Comparison of ENCODE assay signal across 15 cellular contexts in the genomic region with DNA sequence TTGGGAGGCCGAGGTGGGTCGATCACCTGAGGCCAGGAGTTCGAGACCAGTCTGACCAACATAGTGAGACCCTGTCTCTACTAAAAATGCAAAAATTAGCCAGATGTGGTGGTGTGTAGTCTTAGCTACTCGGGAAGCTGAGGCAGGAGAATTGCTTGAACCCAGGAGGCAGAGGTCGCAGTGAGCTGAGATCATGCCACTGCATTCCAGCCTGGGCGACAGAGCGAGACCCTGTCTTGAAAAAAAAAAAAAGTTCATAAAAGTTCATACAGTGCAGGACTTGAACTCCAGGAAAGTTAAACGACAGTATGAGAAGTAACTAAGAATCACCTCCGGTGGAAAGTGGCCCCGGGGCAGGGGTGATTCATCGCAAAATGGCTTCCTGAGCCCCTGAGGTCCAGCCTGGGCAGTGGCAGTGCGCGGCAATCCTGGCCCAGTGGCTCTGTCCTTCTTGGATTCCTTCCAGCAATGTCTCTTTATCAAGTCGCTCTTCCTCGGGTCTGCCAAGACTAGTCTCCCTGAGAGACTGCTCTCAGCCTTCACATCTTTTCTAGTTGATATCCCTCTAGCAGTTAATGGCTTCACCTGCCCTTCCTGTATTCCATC. TPM values are rescaled to one million over a fixed set of nuclear protein-coding genes. Genes with fewer than 3 reads are reported as not detected.
DNase-seq lines count a peak whose midpoint lies in the region; ATAC-seq and TF ChIP-seq lines count a peak whose summit lies in the region.
"Had no signal": no experiment of that assay in that cellular context is flagged by ENCODE, and none has a peak within 500 bp of the region (broad histone marks: within the 10 kb centered on the region; RNA-seq: fewer than 3 reads in every experiment).

No MANE protein-coding gene starts in this region.

- no peak overlapping the region for H3K18ac ChIP-seq in trophoblast cell (ENCODE audit: low read length)

- H3F3A ChIP-seq in PC-3 (ENCODE audit: low read length, unreplicated experiment) = peaks cover 4% of the 10 kb centered on the region

- H3K4me2 ChIP-seq in PC-3 (ENCODE audit: low read length) (no peak overlapping the region), trophoblast cell (ENCODE audit: low read length) (no peak overlapping the region)

- H3K79me2 ChIP-seq in PC-3 (ENCODE audit: low read length) (no peaks in the 10 kb centered on the region), trophoblast cell (ENCODE audit: control insufficient read depth, insufficient read depth, low read length, poor library complexity) (no peaks in the 10 kb centered on the region)

- H2BK5ac ChIP-seq in trophoblast cell (ENCODE audit: low read depth, low read length, poor library complexity) = no peak overlapping the region

- no peak overlapping the region for H2AFZ ChIP-seq in PC-3 (ENCODE audit: low read length)
- H2AFZ ChIP-seq in trophoblast cell (ENCODE audit: insufficient read depth, low read length, poor library complexity) = no peak overlapping the region

- H3K9ac ChIP-seq in PC-3 (ENCODE audit: low read length) (no peak overlapping the region), trophoblast cell (ENCODE audit: low read length) (no peak overlapping the region)

- CTCF ChIA-PET in PC-3 (lab: Charles Lee) = no interaction called here

- no peak for TF ChIP-seq CTCF in PC-3 (conservative IDR thresholded peaks at IDR 0.05; ENCODE audit: low read depth, low read length)

- H3K9me3 ChIP-seq in PC-3 (ENCODE audit: low read length) (no peaks in the 10 kb centered on the region), trophoblast cell (ENCODE audit: insufficient read depth, low read depth, low read length) (no peaks in the 10 kb centered on the region)
- H3K9me3 ChIP-seq: transverse colon had no signal

- no peak overlapping the region for H3K14ac ChIP-seq in trophoblast cell (ENCODE audit: low read length)

- no peak overlapping the region for H2AK5ac ChIP-seq in trophoblast cell (ENCODE audit: low read length)

- H3K9me2 ChIP-seq in PC-3 (replicated peaks; ENCODE audit: low read length) = no peaks in the 10 kb centered on the region

- H2BK120ac ChIP-seq in trophoblast cell (ENCODE audit: insufficient read depth, low read length, poor library complexity) = no peak overlapping the region

- no peak overlapping the region for H2BK12ac ChIP-seq in trophoblast cell (ENCODE audit: low read length)

- ATAC-seq in PC-3 = peak; percentile 8; the same call in 1 of the 2 replicates
- ATAC-seq in HG02973 (IDR thresholded peaks at IDR 0.05; ENCODE audit: unreplicated experiment) = no peak
- ATAC-seq: activated CD4-positive, alpha-beta T cell treated with anti-CD3 and anti-CD28 coated beads for 36 hours had no signal

- intact Hi-C loops in PC-3 (cut with micrococcal nuclease) = no loop called here

- no peaks in the 10 kb centered on the region for H3K79me1 ChIP-seq in trophoblast cell (ENCODE audit: low read length)

- DNase-seq in EL = peak; percentile 38
- peak; percentile 62 for DNase-seq in PC-3
- DNase-seq in cerebellum (ENCODE audit: low spot score) = peak; percentile 34
- peak; percentile 57 to 74 for DNase-seq in trophoblast cell
- no peak for DNase-seq in mesenteric fat pad (ENCODE audit: low spot score)
- DNase-seq in amniotic stem cell (lab: John Stamatoyannopoulos, UW) = no peak
- DNase-seq: activated CD4-positive, alpha-beta T cell treated with anti-CD3 and anti-CD28 coated beads for 36 hours; activated gamma-delta T cell treated with Interleukin-2 at 50 U/mL for 16 hours; Kasumi-1; NCI-H1436 treated with DMSO at 0.1 percent for 48 hours; nucleus accumbens; Right ventricle myocardium superior; transverse colon had no signal

- H3K27me3 ChIP-seq in PC-3 (ENCODE audit: low read length) (no peaks in the 10 kb centered on the region), trophoblast cell (ENCODE audit: insufficient read depth, low read length) (no peaks in the 10 kb centered on the region)
- H3K27me3 ChIP-seq: transverse colon had no signal

- no peak overlapping the region for H3K4ac ChIP-seq in trophoblast cell (ENCODE audit: low read depth, low read length)

- no peak overlapping the region for H4K91ac ChIP-seq in trophoblast cell (ENCODE audit: low read depth, low read length)

- no peak overlapping the region for H3K27ac ChIP-seq in PC-3 (ENCODE audit: low read length)
- H3K27ac ChIP-seq in trophoblast cell (ENCODE audit: low read depth, low read length) = no peak overlapping the region
- H3K27ac ChIP-seq: transverse colon had no signal

- no peak overlapping the region for H3K23ac ChIP-seq in trophoblast cell (ENCODE audit: low read length)

- H3K4me1 ChIP-seq in PC-3 (ENCODE audit: insufficient read depth, low read length) (peaks cover 26% of the 10 kb centered on the region), trophoblast cell (ENCODE audit: control insufficient read depth in 1 of 2, insufficient read depth in 2 of 2, low read length in 2 of 2) (peaks cover 5 to 8% of the 10 kb centered on the region in 2 experiments)

- no peak overlapping the region for H4K8ac ChIP-seq in trophoblast cell (ENCODE audit: low read depth, low read length)

- no peak overlapping the region for H4K12ac ChIP-seq in trophoblast cell (ENCODE audit: low read depth, low read length)

- POLR2A ChIA-PET in PC-3 (lab: Charles Lee; ENCODE audit: unreplicated experiment) = no interaction called here

- H3K36me3 ChIP-seq in PC-3 (ENCODE audit: low read depth, low read length) = no peaks in the 10 kb centered on the region
- H3K36me3 ChIP-seq in trophoblast cell (ENCODE audit: control insufficient read depth in 1 of 2, insufficient read depth in 2 of 2, low read length in 2 of 2) = no peaks in the 10 kb centered on the region
- H3K36me3 ChIP-seq: transverse colon had no signal

- H4K20me1 ChIP-seq in PC-3 (ENCODE audit: low read length) = no peaks in the 10 kb centered on the region

- H3K4me3 ChIP-seq in PC-3 (ENCODE audit: low read length) (no peak overlapping the region), trophoblast cell (ENCODE audit: low read depth, low read length) (no peak overlapping the region)
- H3K4me3 ChIP-seq: skin epidermis, transverse colon had no signal

- no TSS peak for BruUV-seq in PC-3 (replicated peaks; lab: Mats Ljungman, UMichigan)

- no CpG with 5 or more reads among the region's 15 CpGs for WGBS in trophoblast cell (ENCODE audit: extremely low coverage, insufficient coverage, insufficient read length)

RNA-seq across cellular contexts. Expression of a gene that starts 16.7 kb away (rescaled TPM):
- not detected in 2 replicates for total RNA-seq in PC-3 (2014; rRNA removed)
- 1.4 TPM for total RNA-seq in cerebellum
- 0.28 and 0.31 TPM in 2 replicates for polyA plus RNA-seq in trophoblast cell (2013)
- total RNA-seq in mesenteric fat pad = 1.1 TPM

Comparison
In these comparisons a context has a peak if more than half of its experiments do, and no peak if none do; other contexts are left out.
1. DNase-seq: peak in EL (single experiment), PC-3 (single experiment), cerebellum (single experiment) and trophoblast cell (2 of 2); none in mesenteric fat pad (single experiment) and amniotic stem cell (single experiment).